10 cellular contexts compared by ENCODE assay signal in genomic region chr1:150159550-150159949, GRCh38. TPM values are rescaled to one million over a fixed set of nuclear protein-coding genes. Genes with fewer than 3 reads are reported as not detected.
DNase-seq lines count a peak whose midpoint lies in the region; ATAC-seq, FAIRE-seq and TF ChIP-seq lines count a peak whose summit lies in the region.
"Had no signal": no experiment of that assay in that cellular context is flagged by ENCODE, and none has a peak within 500 bp of the region (broad histone marks: within the 10 kb centered on the region; RNA-seq: fewer than 3 reads in every experiment).

No MANE protein-coding gene starts in this region.

- H3K36me3 ChIP-seq in kidney (ENCODE audit: control insufficient read depth in 1 of 2, insufficient read depth in 2 of 2, low read length in 2 of 2) (peaks cover 2 to 5% of the 10 kb centered on the region in 2 donors), tibial nerve (peaks cover under 1 to 57% (median 2%) of the 10 kb centered on the region in 3 donors)

- peaks cover 9 to 19% of the 10 kb centered on the region in 2 donors for H3K4me1 ChIP-seq in kidney (ENCODE audit: control insufficient read depth in 1 of 2, insufficient read depth in 1 of 2, low read depth in 1 of 2, low read length in 2 of 2)
- peaks cover 0 to 40% (median 27%) of the 10 kb centered on the region in 4 donors for H3K4me1 ChIP-seq in tibial nerve

- TF ChIP-seq CTCF in kidney (IDR thresholded peaks at IDR 0.05; ENCODE audit: borderline replicate concordance, extremely low read depth, insufficient read depth) = no peak
- no peak for TF ChIP-seq CTCF in tibial nerve (IDR thresholded peaks at IDR 0.05)

- H3K36me3 Mint-ChIP-seq in activated CD8-positive, alpha-beta memory T cell treated with anti-CD3 and anti-CD28 coated beads, Interleukin-2, amount 10 ng/mL, durations not matched to agents 7 days and 5 days = peaks cover 57% of the 10 kb centered on the region
- peaks cover 8% of the 10 kb centered on the region for H3K36me3 Mint-ChIP-seq in T-helper 17 cell (ENCODE audit: low read depth)

- H3K27me3 Mint-ChIP-seq in activated CD8-positive, alpha-beta memory T cell treated with anti-CD3 and anti-CD28 coated beads, Interleukin-2, amount 10 ng/mL, durations not matched to agents 7 days and 5 days = no peaks in the 10 kb centered on the region
- H3K27me3 Mint-ChIP-seq in T-helper 17 cell = no peaks in the 10 kb centered on the region

- CTCF ChIA-PET in activated CD8-positive, alpha-beta memory T cell treated with anti-CD3 and anti-CD28 coated beads, Interleukin-2, amount 10 ng/mL, durations not matched to agents 7 days and 5 days (lab: Charles Lee) = interaction anchor here (1.2 to 26.8 kb wide), 6 partner anchors 9 to 88 kb away, joined by 3 to 424 read pairs (median 5); partner anchors contain the start of gene VPS45

- no peak for FAIRE-seq in kidney (lab: Jason Lieb, UNC)

- H3K9me3 Mint-ChIP-seq in activated CD8-positive, alpha-beta memory T cell treated with anti-CD3 and anti-CD28 coated beads, Interleukin-2, amount 10 ng/mL, durations not matched to agents 7 days and 5 days (ENCODE audit: low read depth) = no peaks in the 10 kb centered on the region

- no peak for TF ChIP-seq POLR2A in tibial nerve (IDR thresholded peaks at IDR 0.05)

- no peak for DNase-seq in activated CD8-positive, alpha-beta memory T cell treated with anti-CD3 and anti-CD28 coated beads, Interleukin-2, amount 10 ng/mL, durations not matched to agents 7 days and 5 days
- DNase-seq in activated CD8-positive, alpha-beta memory T cell treated with anti-CD3 and anti-CD28 coated beads, Interleukin-2, amount 50 U/mL, for 4 hours = no peak
- DNase-seq in T-helper 17 cell (no peak), kidney (peak; percentile 62), tibial nerve (ENCODE audit: low spot score in 2 of 2) (no peak), glomerular visceral epithelial cell (ENCODE audit: extremely low spot score) (no peak)
- DNase-seq in central memory CD4-positive, alpha-beta T cell = no peak
- DNase-seq: activated naive CD4-positive, alpha-beta T cell treated with anti-CD3 and anti-CD28 coated beads, Interleukin-2, amount 50 U/mL, for 16 hours; thyroid gland had no signal

- H3K9me3 ChIP-seq in T-helper 17 cell (ENCODE audit: control insufficient read depth, low read length, poor library complexity, severe bottlenecking) (no peaks in the 10 kb centered on the region), kidney (ENCODE audit: control insufficient read depth in 1 of 2, low read length in 2 of 2) (no peaks in the 10 kb centered on the region), tibial nerve (no peaks in the 10 kb centered on the region)
- H3K9me3 ChIP-seq: thyroid gland had no signal

- no peak for ATAC-seq in activated CD8-positive, alpha-beta memory T cell treated with anti-CD3 and anti-CD28 coated beads, Interleukin-2, amount 10 ng/mL, durations not matched to agents 7 days and 5 days
- ATAC-seq in T-helper 17 cell (no peak), GM21717 (IDR thresholded peaks at IDR 0.05; ENCODE audit: unreplicated experiment) (no peak)

- TF ChIP-seq EP300 in tibial nerve (IDR thresholded peaks at IDR 0.05) = no peak

- H3K4me1 Mint-ChIP-seq in activated CD8-positive, alpha-beta memory T cell treated with anti-CD3 and anti-CD28 coated beads, Interleukin-2, amount 10 ng/mL, durations not matched to agents 7 days and 5 days = peaks cover 82% of the 10 kb centered on the region
- peaks cover 59% of the 10 kb centered on the region for H3K4me1 Mint-ChIP-seq in T-helper 17 cell

- H3K27me3 ChIP-seq in tibial nerve = no peaks in the 10 kb centered on the region
- H3K27me3 ChIP-seq: thyroid gland had no signal

- H3K9ac ChIP-seq in kidney (ENCODE audit: low read length in 2 of 2) = no peak overlapping the region

- H3K27ac ChIP-seq in kidney (ENCODE audit: low read depth in 2 of 2, low read length in 2 of 2) (peak overlapping the region in 1 of 2 donors; percentile 35), tibial nerve (peak overlapping the region in 3 of 4 donors; percentile 64 to 99 (median 93))
- H3K27ac ChIP-seq: thyroid gland had no signal

- peak overlapping the region; percentile 70 for H3K27ac Mint-ChIP-seq in activated CD8-positive, alpha-beta memory T cell treated with anti-CD3 and anti-CD28 coated beads, Interleukin-2, amount 10 ng/mL, durations not matched to agents 7 days and 5 days
- H3K27ac Mint-ChIP-seq in T-helper 17 cell = peak overlapping the region; percentile 91

- intact Hi-C loops in kidney (cut with DNase I) = loop anchor here (10.0 kb wide), 1 partner anchor 65 kb away; no protein-coding TSS in a partner anchor

- no peak overlapping the region for H3K4me3 ChIP-seq in kidney (ENCODE audit: low read length in 2 of 2)
- no peak overlapping the region for H3K4me3 ChIP-seq in tibial nerve
- H3K4me3 ChIP-seq: thyroid gland had no signal

- H3K4me3 Mint-ChIP-seq in activated CD8-positive, alpha-beta memory T cell treated with anti-CD3 and anti-CD28 coated beads, Interleukin-2, amount 10 ng/mL, durations not matched to agents 7 days and 5 days = no peak overlapping the region
- H3K4me3 Mint-ChIP-seq in T-helper 17 cell = no peak overlapping the region

- WGBS in tibial nerve, 2 donors = 58 to 71% methylated on average over 4 to 8 of the region's 8 CpGs

RNA-seq across cellular contexts. Expression of gene PLEKHO1, which starts 9.8 kb away (rescaled TPM):
- 100 to 1,000 TPM in 1 of 2 experiments, 10 to 100 TPM in 1; 98.2 to 128 TPM for total RNA-seq in activated CD8-positive, alpha-beta memory T cell treated with anti-CD3 and anti-CD28 coated beads, Interleukin-2, amount 10 ng/mL, durations not matched to agents 7 days and 5 days
- total RNA-seq in T-helper 17 cell (100 to 1,000 TPM in 1 of 2 donors, 10 to 100 TPM in 1; 71.4 to 124 TPM), kidney (32.7 TPM), tibial nerve (10 to 100 TPM; 37.8 to 55.2 (median 39.9) TPM)
- polyA plus RNA-seq in kidney (ENCODE audit: insufficient read depth, low read depth, low replicate concordance) = 28.0 TPM
